1 cellular context compared by ENCODE assay signal in the genomic region with DNA sequence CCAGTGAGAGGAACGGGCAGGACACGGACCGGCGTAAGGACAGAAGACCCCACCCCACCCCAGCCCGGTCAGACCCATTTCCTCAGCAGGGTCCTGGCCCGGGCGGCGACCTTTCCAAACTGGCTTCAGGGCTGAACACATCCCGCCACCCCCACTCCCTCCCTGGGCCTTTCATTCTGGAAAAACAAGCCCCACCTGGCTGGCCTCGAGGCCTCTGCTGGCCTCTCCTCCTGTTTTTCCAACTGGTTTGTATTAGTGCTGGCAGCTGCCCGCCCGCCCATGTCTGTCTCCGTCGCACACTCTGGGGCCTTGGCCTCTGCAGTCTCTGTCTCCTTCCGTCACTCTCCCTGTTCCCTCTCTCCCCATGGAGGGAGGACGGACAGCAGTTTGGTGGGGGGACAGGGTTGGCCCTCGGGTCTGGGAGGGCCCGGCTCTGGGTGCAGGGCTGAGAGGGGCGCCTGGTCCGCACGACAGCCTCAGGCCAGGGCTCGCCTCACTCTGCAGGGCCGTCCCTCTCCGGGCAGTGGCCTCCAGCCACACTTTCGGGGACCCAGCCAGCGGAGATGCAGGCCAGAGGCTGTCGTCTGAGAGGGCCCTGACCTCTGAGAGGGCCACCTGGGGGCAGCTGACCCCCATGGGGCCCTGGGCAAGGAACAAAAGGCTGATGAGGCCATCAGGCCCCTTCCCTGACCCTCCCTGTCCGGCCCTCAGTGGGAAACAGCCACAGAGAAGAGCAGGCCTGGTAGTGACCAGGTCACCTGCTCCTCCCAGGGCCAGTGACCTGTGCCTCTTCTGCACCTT.
TF ChIP-seq lines count a peak whose summit lies in the region.

No MANE protein-coding gene starts in this region.

TF ChIP-seq in A549, 52 proteins besides CTCF, POLR2A, EP300 and RAD21 (continued from another document):
- no peak for TF ChIP-seq TFCP2L1 (CRISPR knock-in tag; IDR thresholded peaks at IDR 0.05)
- no peak for TF ChIP-seq MAZ (IDR thresholded peaks at IDR 0.05; ENCODE audit: borderline replicate concordance, low read depth, low read length)
- no peak for TF ChIP-seq HOXB5 (CRISPR knock-in tag; IDR thresholded peaks at IDR 0.05)
- TF ChIP-seq NPAS2 (CRISPR knock-in tag; IDR thresholded peaks at IDR 0.05; ENCODE audit: borderline replicate concordance), result no peak
